ENCODE assay signal across 17 cellular contexts in the genomic region with DNA sequence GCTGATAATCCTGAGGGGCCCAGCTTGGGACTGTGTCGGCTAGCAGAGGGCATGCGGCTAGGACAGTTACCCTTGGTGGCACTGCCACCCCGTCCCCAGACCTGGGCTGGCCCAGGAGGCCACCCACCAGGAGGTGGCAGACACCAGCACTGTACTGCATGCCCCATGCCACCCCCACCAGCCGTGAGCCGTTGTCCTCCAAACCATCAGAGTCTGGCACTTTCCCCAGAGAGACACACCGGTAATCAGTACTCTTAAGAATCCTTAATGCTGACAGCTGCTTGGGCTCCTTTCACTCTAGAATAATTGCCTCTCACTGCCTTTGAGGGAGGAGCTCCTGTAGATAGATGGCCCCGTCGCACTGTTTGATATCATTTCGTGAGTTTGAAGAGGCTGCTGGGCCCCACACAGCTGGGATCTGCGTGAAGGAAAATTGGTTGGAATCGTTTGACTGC.
A peak's percentile ranks its signal among the peaks of the same experiment; 100 is the strongest.
DNase-seq lines count a peak whose midpoint lies in the region; ATAC-seq, FAIRE-seq and TF ChIP-seq lines count a peak whose summit lies in the region.
"Had no signal": no experiment of that assay in that cellular context is flagged by ENCODE, and none has a peak within 500 bp of the region (broad histone marks: within the 10 kb centered on the region; RNA-seq: fewer than 3 reads in every experiment).

No MANE protein-coding gene starts in this region.

- DNase-seq in NCI-H2196 (lab: John Stamatoyannopoulos, UW; ENCODE audit: unreplicated experiment) (peak; percentile 4), NCI-H2196 treated with DMSO at 0.1 percent for 48 hours (lab: John Stamatoyannopoulos, UW; ENCODE audit: unreplicated experiment) (no peak), NCI-H2227 (lab: John Stamatoyannopoulos, UW; ENCODE audit: unreplicated experiment) (peak; percentile 84), H1 (ENCODE audit: low read depth in 1 of 2, low spot score in 2 of 2) (no peak), smooth muscle cell (lab: John Stamatoyannopoulos, UW; ENCODE audit: unreplicated experiment) (no peak), occipital lobe (lab: John Stamatoyannopoulos, UW) (no peak)
- DNase-seq: 8988T; activated effector memory CD4-positive, alpha-beta T cell treated with Interleukin-2 at 50 U/mL for 16 hours; NCI-H510A; RPMI8226; T-helper 17 cell had no signal

- H2BK15ac ChIP-seq in H1 (ENCODE audit: low read length): no peak overlapping the region

- H3K79me1 ChIP-seq in H1 (ENCODE audit: low read depth, low read length): no peaks in the 10 kb centered on the region

- WGBS in H1 (ENCODE audit: extremely low coverage in 1 of 2, insufficient coverage in 1 of 2, insufficient read length in 1 of 2, insufficient replicate concordance in 2 of 2, low coverage in 1 of 2, low lambda C conversion rate in 2 of 2, missing lambda C conversion rate in 1 of 2), 2 experiments: 90% methylated on average over 10 of the region's 11 CpGs; no CpG with 5 or more reads in 1 of the 2 experiments
- WGBS in smooth muscle cell (ENCODE audit: low lambda C conversion rate): 52% methylated on average over 11 of the region's 11 CpGs

- no peak overlapping the region for H2BK120ac ChIP-seq in H1 (replicated peaks; ENCODE audit: low read depth, low read length)

- peaks cover 4% of the 10 kb centered on the region for H3F3A ChIP-seq in smooth muscle cell (ENCODE audit: low read depth)

- H4K91ac ChIP-seq in H1 (replicated peaks; ENCODE audit: insufficient read length, low read length): no peak overlapping the region

- H3K27me3 ChIP-seq in H1 (replicated peaks in 1 of 4; ENCODE audit: control insufficient read depth in 3 of 4, extremely low read depth in 1 of 4, insufficient read depth in 3 of 4, low read length in 3 of 4) (no peaks in the 10 kb centered on the region; a peak in 1 of 7 replicates), smooth muscle cell (ENCODE audit: low read depth) (no peaks in the 10 kb centered on the region)
- H3K27me3 ChIP-seq: dorsolateral prefrontal cortex had no signal

- no peak for FAIRE-seq in H1 (lab: Jason Lieb, UNC)
- FAIRE-seq: astrocyte, G401.6 had no signal

- no peaks in the 10 kb centered on the region for H3K9me3 ChIP-seq in H1 (ENCODE audit: insufficient read depth in 2 of 2, low read depth in 1 of 2, low read length in 1 of 2)
- no peaks in the 10 kb centered on the region for H3K9me3 ChIP-seq in smooth muscle cell (replicated peaks; ENCODE audit: low read depth)

- no peak for TF ChIP-seq CTCF in H1 (IDR thresholded peaks at IDR 0.05; ENCODE audit: control extremely low read depth in 1 of 3, insufficient read depth in 1 of 3, low read depth in 1 of 3, low read length in 3 of 3)
- no peak for TF ChIP-seq CTCF in smooth muscle cell (IDR thresholded peaks at IDR 0.05; ENCODE audit: borderline replicate concordance, insufficient read depth, poor library complexity, severe bottlenecking)

- TF ChIP-seq POLR2A in H1 (IDR thresholded peaks at IDR 0.05; ENCODE audit: control extremely low read depth in 1 of 2, low read depth in 2 of 2, low read length in 2 of 2): no peak

- no peak for TF ChIP-seq EP300 in H1 (IDR thresholded peaks at IDR 0.05; ENCODE audit: borderline replicate concordance in 1 of 2, low read depth in 2 of 2, low read length in 2 of 2)

- ATAC-seq in GM18909 (IDR thresholded peaks at IDR 0.05; ENCODE audit: poor library complexity, unreplicated experiment) (no peak), GM19023 (IDR thresholded peaks at IDR 0.05; ENCODE audit: unreplicated experiment) (no peak)
- ATAC-seq: T-helper 17 cell had no signal

- H4K20me1 ChIP-seq in H1 (replicated peaks in 1 of 2; ENCODE audit: control insufficient read depth in 1 of 2, insufficient read depth in 2 of 2, low read length in 2 of 2): no peaks in the 10 kb centered on the region
- H4K20me1 ChIP-seq in smooth muscle cell (ENCODE audit: low read depth): no peaks in the 10 kb centered on the region

- POLR2A ChIA-PET in H1 (lab: Charles Lee; ENCODE audit: partially characterized antibody): interaction anchor here (1.0 kb wide), 1 partner anchor 237 kb away, joined by 3 read pairs; no protein-coding TSS in a partner anchor

- H2AFZ ChIP-seq in H1 (ENCODE audit: low read length) (no peak overlapping the region), smooth muscle cell (ENCODE audit: low read depth) (no peak overlapping the region)

- peak overlapping the region; percentile 22; the same call in 1 of the 2 replicates for H2BK12ac ChIP-seq in H1 (ENCODE audit: low read depth, low read length)

- H3K36me3 ChIP-seq in H1 (ENCODE audit: control insufficient read depth in 2 of 4, insufficient read depth in 4 of 4, low read length in 3 of 4): no peaks in the 10 kb centered on the region
- no peaks in the 10 kb centered on the region for H3K36me3 ChIP-seq in smooth muscle cell (ENCODE audit: low read depth)

- H3K14ac ChIP-seq in H1 (ENCODE audit: insufficient read length): no peak overlapping the region

- H4K5ac ChIP-seq in H1 (ENCODE audit: insufficient read length, low read depth, low read length): no peak overlapping the region

- H2BK20ac ChIP-seq in H1 (ENCODE audit: low read length): peak overlapping the region; percentile 64; the same call in 1 of the 2 replicates

- H3K4me2 ChIP-seq in H1 (ENCODE audit: insufficient read depth in 1 of 2, low read depth in 2 of 2, low read length in 2 of 2): no peak overlapping the region
- peak overlapping the region; percentile 25 for H3K4me2 ChIP-seq in smooth muscle cell

- no peak overlapping the region for H3K23ac ChIP-seq in H1 (ENCODE audit: insufficient read length)

- H2BK5ac ChIP-seq in H1 (ENCODE audit: low read depth, low read length): peak overlapping the region; percentile 61; the same call in 1 of the 2 replicates

- no peak overlapping the region for H2AK5ac ChIP-seq in H1 (ENCODE audit: low read depth, low read length)

- TF ChIP-seq RAD21 in H1 (IDR thresholded peaks at IDR 0.05 in 1 of 2, conservative IDR thresholded peaks at IDR 0.05 in 1 of 2; ENCODE audit: low read depth in 2 of 2, low read length in 2 of 2): no peak

- H4K8ac ChIP-seq in H1 (ENCODE audit: extremely low read depth, insufficient read depth, low read length): no peak overlapping the region

- H3K18ac ChIP-seq in H1 (ENCODE audit: extremely low read depth, low read length): no peak overlapping the region

- CTCF ChIA-PET in H1 (lab: Charles Lee; ENCODE audit: partially characterized antibody): interaction anchor here (0.6 to 22.3 kb wide), 37 partner anchors 10 to 275 kb away, joined by 3 to 405 read pairs (median 4); a partner anchor contains a TSS

- H3K56ac ChIP-seq in H1 (replicated peaks; ENCODE audit: insufficient read length, low read depth, low read length): no peak overlapping the region

- H3K4me1 ChIP-seq in H1 (replicated peaks in 1 of 4; ENCODE audit: control insufficient read depth in 3 of 4, insufficient read depth in 4 of 4, low read length in 3 of 4) (peaks cover 0 to 9% (median 4%) of the 10 kb centered on the region in 4 experiments; a peak in 5 of 7 replicates), smooth muscle cell (ENCODE audit: low read depth) (no peaks in the 10 kb centered on the region)

- H3K79me2 ChIP-seq in H1 (ENCODE audit: control insufficient read depth in 1 of 2, insufficient read depth in 2 of 2, low read length in 2 of 2) (no peaks in the 10 kb centered on the region), smooth muscle cell (ENCODE audit: low read depth) (no peaks in the 10 kb centered on the region)

- H3K4ac ChIP-seq in H1 (replicated peaks; ENCODE audit: insufficient read length, low read depth, low read length): no peak overlapping the region

- no peak overlapping the region for H3K4me3 ChIP-seq in H1 (ENCODE audit: extremely low read depth in 1 of 4, insufficient read depth in 2 of 4, low read depth in 3 of 4, low read length in 4 of 4)
- H3K4me3 ChIP-seq in smooth muscle cell: no peak overlapping the region
- H3K4me3 ChIP-seq: dorsolateral prefrontal cortex, skin epidermis had no signal

- H3K27ac ChIP-seq in H1 (ENCODE audit: low read depth, low read length) (no peak overlapping the region), smooth muscle cell (ENCODE audit: low read depth) (peak overlapping the region; percentile 50)
- H3K27ac ChIP-seq: skin epidermis had no signal

- no peaks in the 10 kb centered on the region; the same call in 1 of the 2 replicates for H3K23me2 ChIP-seq in H1 (ENCODE audit: low read depth, low read length)

- H3K9ac ChIP-seq in H1 (replicated peaks in 1 of 4; ENCODE audit: extremely low read depth in 1 of 4, low read depth in 3 of 4, low read length in 3 of 4): no peak overlapping the region
- H3K9ac ChIP-seq in smooth muscle cell (ENCODE audit: low read depth): no peak overlapping the region

TF ChIP-seq in H1, 55 proteins besides CTCF, POLR2A, EP300 and RAD21:
- TF ChIP-seq SRF (IDR thresholded peaks at IDR 0.05; ENCODE audit: low read depth, low read length) (no peak), RXRA (IDR thresholded peaks at IDR 0.05; ENCODE audit: insufficient read depth, low read depth, low read length) (no peak), YY1 (IDR thresholded peaks at IDR 0.05; ENCODE audit: low read depth, low read length) (no peak), BCL11A (IDR thresholded peaks at IDR 0.05; ENCODE audit: low read depth in 2 of 2, low read length in 2 of 2) (no peak), POU5F1 (IDR thresholded peaks at IDR 0.05; ENCODE audit: low read depth, low read length) (no peak), POLR2AphosphoS5 (IDR thresholded peaks at IDR 0.05; ENCODE audit: low read depth, low read length) (no peak), NRF1 (IDR thresholded peaks at IDR 0.05; ENCODE audit: low read depth, low read length) (no peak), SP2 (IDR thresholded peaks at IDR 0.05; ENCODE audit: low read length) (no peak), CHD2 (IDR thresholded peaks at IDR 0.05; ENCODE audit: low read length) (no peak), BACH1 (IDR thresholded peaks at IDR 0.05; ENCODE audit: low read length) (no peak), RNF2 (IDR thresholded peaks at IDR 0.05; ENCODE audit: borderline replicate concordance, low read depth, low read length, missing control alignments, poor library complexity, severe bottlenecking) (no peak), JUN (IDR thresholded peaks at IDR 0.05; ENCODE audit: low read depth, low read length) (no peak), TBP (IDR thresholded peaks at IDR 0.05; ENCODE audit: low read depth, low read length) (no peak), GABPA (IDR thresholded peaks at IDR 0.05; ENCODE audit: borderline replicate concordance, insufficient read depth, low read length) (no peak)

Comparison
In these comparisons a context has a peak if more than half of its experiments do, and no peak if none do; other contexts are left out.
1. DNase-seq: peak in NCI-H2196 (single experiment) and NCI-H2227 (single experiment); none in NCI-H2196 treated with DMSO at 0.1 percent for 48 hours (single experiment), H1 (0 of 2), smooth muscle cell (single experiment) and occipital lobe (single experiment).